ENCODE assay signal across 19 cellular contexts in genomic region chrX:68749426-68749825, GRCh38.
DNase-seq lines count a peak whose midpoint lies in the region; ATAC-seq, FAIRE-seq and TF ChIP-seq lines count a peak whose summit lies in the region.
"Had no signal": no experiment of that assay in that cellular context is flagged by ENCODE, and none has a peak within 500 bp of the region (broad histone marks: within the 10 kb centered on the region; RNA-seq: fewer than 3 reads in every experiment).

No MANE protein-coding gene starts in this region.

- peak; percentile 45 for ATAC-seq in activated CD8-positive, alpha-beta T cell treated with anti-CD3 and anti-CD28 coated beads for 36 hours
- ATAC-seq in activated CD8-positive, alpha-beta T cell treated with anti-CD3 and anti-CD28 coated beads, Interleukin-2, amount 10 ng/mL, durations not matched to agents 7 days and 5 days, result no peak
- ATAC-seq in A549, result no peak
- ATAC-seq in stimulated activated naive CD8-positive, alpha-beta T cell treated with anti-CD3 and anti-CD28 coated beads, Interleukin-15, amount 100 ng/mL, for 72 hours, result peak; percentile 82
- no peak for ATAC-seq in GM21390 (IDR thresholded peaks at IDR 0.05; ENCODE audit: unreplicated experiment)
- ATAC-seq: CD8-positive, alpha-beta T cell; GM23338 had no signal

- no peak for DNase-seq in activated CD8-positive, alpha-beta T cell treated with anti-CD3 and anti-CD28 coated beads for 36 hours
- no peak for DNase-seq in activated CD8-positive, alpha-beta T cell treated with anti-CD3 and anti-CD28 coated beads, Interleukin-2, amount 10 ng/mL, durations not matched to agents 7 days and 5 days
- DNase-seq in A549 (ENCODE audit: low read depth in 1 of 2, low spot score in 1 of 2) (no peak), AG20443 (ENCODE audit: low spot score) (no peak)
- DNase-seq in activated T-helper 2 cell treated with anti-CD3 and anti-CD28 coated beads, Interferon-gamma antibody, Interleukin-2, Interleukin-4, amounts not matched to agents 10 μg/mL and 5 μg/mL and 100 μg/mL, durations not matched to agents 14 hours and 24 hours and 36 hours (ENCODE audit: low spot score), result no peak
- DNase-seq in stimulated activated naive CD8-positive, alpha-beta T cell treated with anti-CD3 and anti-CD28 coated beads, Interleukin-15, amount 100 ng/mL, for 72 hours, result no peak
- DNase-seq: CD8-positive, alpha-beta T cell; COR-L47; DMS153; DMS79 treated with DMSO at 0.1 percent for 48 hours; EL; H7 had no signal

- peaks cover 3% of the 10 kb centered on the region for H3K4me1 Mint-ChIP-seq in activated CD8-positive, alpha-beta T cell treated with anti-CD3 and anti-CD28 coated beads for 36 hours (ENCODE audit: low read depth)
- H3K4me1 Mint-ChIP-seq in activated CD8-positive, alpha-beta T cell treated with anti-CD3 and anti-CD28 coated beads, Interleukin-2, amount 10 ng/mL, durations not matched to agents 7 days and 5 days (ENCODE audit: low read depth), result no peaks in the 10 kb centered on the region
- H3K4me1 Mint-ChIP-seq in activated T-helper 2 cell treated with anti-CD3 and anti-CD28 coated beads, Interferon-gamma antibody, Interleukin-2, Interleukin-4, amounts not matched to agents 10 μg/mL and 5 μg/mL and 100 μg/mL, durations not matched to agents 14 hours and 24 hours and 36 hours (ENCODE audit: low read depth), result peaks cover 13% of the 10 kb centered on the region
- peaks cover 6% of the 10 kb centered on the region for H3K4me1 Mint-ChIP-seq in stimulated activated naive CD8-positive, alpha-beta T cell treated with anti-CD3 and anti-CD28 coated beads, Interleukin-15, amount 100 ng/mL, for 72 hours
- H3K4me1 Mint-ChIP-seq: GM23338 had no signal

- H3K4me3 Mint-ChIP-seq in activated CD8-positive, alpha-beta T cell treated with anti-CD3 and anti-CD28 coated beads for 36 hours, result no peak overlapping the region
- no peak overlapping the region for H3K4me3 Mint-ChIP-seq in activated CD8-positive, alpha-beta T cell treated with anti-CD3 and anti-CD28 coated beads, Interleukin-2, amount 10 ng/mL, durations not matched to agents 7 days and 5 days
- no peak overlapping the region for H3K4me3 Mint-ChIP-seq in activated T-helper 2 cell treated with anti-CD3 and anti-CD28 coated beads, Interferon-gamma antibody, Interleukin-2, Interleukin-4, amounts not matched to agents 10 μg/mL and 5 μg/mL and 100 μg/mL, durations not matched to agents 14 hours and 24 hours and 36 hours (ENCODE audit: low read depth)
- H3K4me3 Mint-ChIP-seq in stimulated activated naive CD8-positive, alpha-beta T cell treated with anti-CD3 and anti-CD28 coated beads, Interleukin-15, amount 100 ng/mL, for 72 hours, result no peak overlapping the region
- H3K4me3 Mint-ChIP-seq: CD14-positive monocyte; CD8-positive, alpha-beta T cell; GM23338 had no signal

- no peaks in the 10 kb centered on the region for H3K9me3 ChIP-seq in A549

- intact Hi-C loops in activated CD8-positive, alpha-beta T cell treated with anti-CD3 and anti-CD28 coated beads for 36 hours (cut with micrococcal nuclease), result no loop called here
- intact Hi-C loops in activated T-helper 2 cell treated with anti-CD3 and anti-CD28 coated beads, Interferon-gamma antibody, Interleukin-2, Interleukin-4, amounts not matched to agents 10 μg/mL and 5 μg/mL and 100 μg/mL, durations not matched to agents 14 hours and 24 hours and 36 hours (cut with micrococcal nuclease), result no loop called here

- H3K4me3 ChIP-seq in A549, result no peak overlapping the region
- H3K4me3 ChIP-seq: GM23338 had no signal

- H3K4me1 ChIP-seq in A549, result no peaks in the 10 kb centered on the region

- no peak for TF ChIP-seq CTCF in activated CD8-positive, alpha-beta T cell treated with anti-CD3 and anti-CD28 coated beads for 36 hours (IDR thresholded peaks at IDR 0.05)
- no peak for TF ChIP-seq CTCF in A549 (IDR thresholded peaks at IDR 0.05)

- no peak for TF ChIP-seq EP300 in A549 (IDR thresholded peaks at IDR 0.05)

- H3K9me3 Mint-ChIP-seq in activated CD8-positive, alpha-beta T cell treated with anti-CD3 and anti-CD28 coated beads for 36 hours, result no peaks in the 10 kb centered on the region
- no peaks in the 10 kb centered on the region for H3K9me3 Mint-ChIP-seq in activated CD8-positive, alpha-beta T cell treated with anti-CD3 and anti-CD28 coated beads, Interleukin-2, amount 10 ng/mL, durations not matched to agents 7 days and 5 days (ENCODE audit: insufficient read depth)
- H3K9me3 Mint-ChIP-seq in activated T-helper 2 cell treated with anti-CD3 and anti-CD28 coated beads, Interferon-gamma antibody, Interleukin-2, Interleukin-4, amounts not matched to agents 10 μg/mL and 5 μg/mL and 100 μg/mL, durations not matched to agents 14 hours and 24 hours and 36 hours, result peaks cover 8% of the 10 kb centered on the region
- peaks cover 0 to 7% of the 10 kb centered on the region in 2 donors for H3K9me3 Mint-ChIP-seq in stimulated activated naive CD8-positive, alpha-beta T cell treated with anti-CD3 and anti-CD28 coated beads, Interleukin-15, amount 100 ng/mL, for 72 hours
- H3K9me3 Mint-ChIP-seq: CD8-positive, alpha-beta T cell had no signal

- CTCF ChIA-PET in activated CD8-positive, alpha-beta T cell treated with anti-CD3 and anti-CD28 coated beads for 36 hours (lab: Charles Lee), result no interaction called here
- CTCF ChIA-PET in activated CD8-positive, alpha-beta T cell treated with anti-CD3 and anti-CD28 coated beads, Interleukin-2, amount 10 ng/mL, durations not matched to agents 7 days and 5 days (lab: Charles Lee), result interaction anchor here (0.8 kb wide), 1 partner anchor 11 kb away, joined by 3 read pairs; no protein-coding TSS in a partner anchor
- CTCF ChIA-PET in A549 (lab: Yijun Ruan, JAX), result interaction anchor here (1.4 to 2.3 kb wide), 2 partner anchors 16 to 552 kb away, joined by 3 to 8 read pairs; no protein-coding TSS in a partner anchor

- TF ChIP-seq RAD21 in A549 (conservative IDR thresholded peaks at IDR 0.05 in 1 of 2, IDR thresholded peaks at IDR 0.05 in 1 of 2), result no peak

- H3K4me2 ChIP-seq in A549, result no peak overlapping the region
- H3K4me2 ChIP-seq: GM23338 had no signal

- H3K27ac ChIP-seq in A549, result no peak overlapping the region

- POLR2A ChIA-PET in activated CD8-positive, alpha-beta T cell treated with anti-CD3 and anti-CD28 coated beads for 36 hours (lab: Charles Lee), result no interaction called here
- POLR2A ChIA-PET in activated CD8-positive, alpha-beta T cell treated with anti-CD3 and anti-CD28 coated beads, Interleukin-2, amount 10 ng/mL, durations not matched to agents 7 days and 5 days (lab: Charles Lee), result no interaction called here
- POLR2A ChIA-PET in A549 (lab: Yijun Ruan, JAX), result no interaction called here

- no peak overlapping the region for H3K27ac Mint-ChIP-seq in activated CD8-positive, alpha-beta T cell treated with anti-CD3 and anti-CD28 coated beads for 36 hours
- no peak overlapping the region for H3K27ac Mint-ChIP-seq in activated CD8-positive, alpha-beta T cell treated with anti-CD3 and anti-CD28 coated beads, Interleukin-2, amount 10 ng/mL, durations not matched to agents 7 days and 5 days
- H3K27ac Mint-ChIP-seq in activated T-helper 2 cell treated with anti-CD3 and anti-CD28 coated beads, Interferon-gamma antibody, Interleukin-2, Interleukin-4, amounts not matched to agents 10 μg/mL and 5 μg/mL and 100 μg/mL, durations not matched to agents 14 hours and 24 hours and 36 hours, result peak overlapping the region; percentile 67
- H3K27ac Mint-ChIP-seq in stimulated activated naive CD8-positive, alpha-beta T cell treated with anti-CD3 and anti-CD28 coated beads, Interleukin-15, amount 100 ng/mL, for 72 hours, result no peak overlapping the region
- H3K27ac Mint-ChIP-seq: CD14-positive monocyte; CD8-positive, alpha-beta T cell; GM23338 had no signal

- no peaks in the 10 kb centered on the region for H3K27me3 Mint-ChIP-seq in activated CD8-positive, alpha-beta T cell treated with anti-CD3 and anti-CD28 coated beads for 36 hours
- H3K27me3 Mint-ChIP-seq in activated CD8-positive, alpha-beta T cell treated with anti-CD3 and anti-CD28 coated beads, Interleukin-2, amount 10 ng/mL, durations not matched to agents 7 days and 5 days (ENCODE audit: low read depth), result no peaks in the 10 kb centered on the region
- no peaks in the 10 kb centered on the region for H3K27me3 Mint-ChIP-seq in activated T-helper 2 cell treated with anti-CD3 and anti-CD28 coated beads, Interferon-gamma antibody, Interleukin-2, Interleukin-4, amounts not matched to agents 10 μg/mL and 5 μg/mL and 100 μg/mL, durations not matched to agents 14 hours and 24 hours and 36 hours (ENCODE audit: low read depth)
- H3K27me3 Mint-ChIP-seq in stimulated activated naive CD8-positive, alpha-beta T cell treated with anti-CD3 and anti-CD28 coated beads, Interleukin-15, amount 100 ng/mL, for 72 hours, result no peaks in the 10 kb centered on the region

- peak; percentile 49 for FAIRE-seq in A549 (lab: Jason Lieb, UNC)
- FAIRE-seq: A204.1, D721Med, G401.6, GM12891 had no signal

- no peaks in the 10 kb centered on the region for H3K36me3 Mint-ChIP-seq in activated CD8-positive, alpha-beta T cell treated with anti-CD3 and anti-CD28 coated beads for 36 hours (ENCODE audit: low read depth)
- H3K36me3 Mint-ChIP-seq in activated CD8-positive, alpha-beta T cell treated with anti-CD3 and anti-CD28 coated beads, Interleukin-2, amount 10 ng/mL, durations not matched to agents 7 days and 5 days (ENCODE audit: low read depth), result no peaks in the 10 kb centered on the region
- no peaks in the 10 kb centered on the region for H3K36me3 Mint-ChIP-seq in activated T-helper 2 cell treated with anti-CD3 and anti-CD28 coated beads, Interferon-gamma antibody, Interleukin-2, Interleukin-4, amounts not matched to agents 10 μg/mL and 5 μg/mL and 100 μg/mL, durations not matched to agents 14 hours and 24 hours and 36 hours (ENCODE audit: low read depth)
- H3K36me3 Mint-ChIP-seq: CD14-positive monocyte; CD8-positive, alpha-beta T cell had no signal

- no peak for TF ChIP-seq POLR2A in A549 (IDR thresholded peaks at IDR 0.05; ENCODE audit: low read length)

- WGBS in A549 (ENCODE audit: missing lambda C conversion rate), result 62% methylated on average over 3 of the region's 3 CpGs

TF ChIP-seq in A549, 52 proteins besides CTCF, POLR2A, EP300 and RAD21 (continues in another document):
- no peak for TF ChIP-seq KDM5A (IDR thresholded peaks at IDR 0.05)
- TF ChIP-seq NPAS2 (CRISPR knock-in tag; IDR thresholded peaks at IDR 0.05; ENCODE audit: borderline replicate concordance), result no peak
- TF ChIP-seq TFCP2L1 (CRISPR knock-in tag; IDR thresholded peaks at IDR 0.05), result no peak
- TF ChIP-seq ESRRA (IDR thresholded peaks at IDR 0.05; ENCODE audit: borderline replicate concordance, low read length), result no peak
- no peak for TF ChIP-seq CEBPB (IDR thresholded peaks at IDR 0.05)

Comparison
In these comparisons a context has a peak if more than half of its experiments do, and no peak if none do; other contexts are left out.
1. ATAC-seq: peak in activated CD8-positive, alpha-beta T cell treated with anti-CD3 and anti-CD28 coated beads for 36 hours (single experiment) and stimulated activated naive CD8-positive, alpha-beta T cell treated with anti-CD3 and anti-CD28 coated beads, Interleukin-15, amount 100 ng/mL, for 72 hours (single experiment); none in activated CD8-positive, alpha-beta T cell treated with anti-CD3 and anti-CD28 coated beads, Interleukin-2, amount 10 ng/mL, durations not matched to agents 7 days and 5 days (single experiment), A549 (0 of 2) and GM21390 (single experiment).